In the genomic region with DNA sequence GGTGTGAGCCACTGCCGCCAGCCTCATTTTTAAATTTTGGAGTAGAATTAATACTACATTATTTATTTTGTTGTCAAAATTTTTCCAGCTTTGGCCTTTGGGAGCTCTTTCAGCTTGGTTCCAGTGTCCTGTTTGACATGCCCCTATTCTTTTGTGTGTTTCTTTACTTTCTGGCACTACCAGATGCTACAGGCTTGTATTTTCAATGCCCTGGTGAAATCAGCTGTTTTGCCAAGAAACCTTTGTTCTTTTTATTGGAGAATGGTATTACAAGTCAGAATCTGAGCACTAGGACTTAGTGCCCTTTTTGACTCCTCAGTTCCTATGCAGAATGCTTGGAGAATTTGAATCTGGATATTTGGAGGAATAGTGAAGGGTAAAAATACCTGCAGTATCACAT, we compare ENCODE assay signal across 15 cellular contexts.
"Had no signal": no experiment of that assay in that cellular context is flagged by ENCODE, and none has a peak within 500 bp of the region (broad histone marks: within the 10 kb centered on the region; RNA-seq: fewer than 3 reads in every experiment).

No MANE protein-coding gene starts in this region.

- H3K4me2 ChIP-seq: smooth muscle cell had no signal

- ATAC-seq: esophagus mucosa had no signal

- H3K4me3 ChIP-seq: colonic mucosa, heart left ventricle, right atrium auricular region, smooth muscle cell, tibial nerve had no signal

- H3K27me3 Mint-ChIP-seq: naive B cell had no signal

- H3K36me3 ChIP-seq: colonic mucosa, right atrium auricular region had no signal

- H3K4me1 ChIP-seq: colonic mucosa had no signal

- H3K9me3 ChIP-seq: colonic mucosa, heart left ventricle, right atrium auricular region, tibial nerve had no signal

- H3K27me3 ChIP-seq: colonic mucosa, heart left ventricle, right atrium auricular region, tibial nerve had no signal

- H3K27ac ChIP-seq: colonic mucosa, heart left ventricle, right atrium auricular region, tibial nerve had no signal

- H3K9me3 Mint-ChIP-seq: naive B cell had no signal

- H3K4me3 Mint-ChIP-seq: naive B cell, nephron had no signal

- H3K36me3 Mint-ChIP-seq: naive B cell had no signal

- DNase-seq: cerebellar nuclear complex; colonic mucosa; effector CD8-positive, alpha-beta T cell; heart left ventricle; hypothalamus; kidney glomerular epithelial cell; mesenchymal stem cell; naive B cell; stimulated activated CD4-positive, alpha-beta T cell treated with anti-CD3 and anti-CD28 coated beads, Interleukin-2, amount 100 ng/mL, for 48 hours; stimulated activated naive CD4-positive, alpha-beta T cell treated with Interleukin-2 at 50 U/mL for 16 hours had no signal
